ENCODE assay signal across 21 cellular contexts in the genomic region with DNA sequence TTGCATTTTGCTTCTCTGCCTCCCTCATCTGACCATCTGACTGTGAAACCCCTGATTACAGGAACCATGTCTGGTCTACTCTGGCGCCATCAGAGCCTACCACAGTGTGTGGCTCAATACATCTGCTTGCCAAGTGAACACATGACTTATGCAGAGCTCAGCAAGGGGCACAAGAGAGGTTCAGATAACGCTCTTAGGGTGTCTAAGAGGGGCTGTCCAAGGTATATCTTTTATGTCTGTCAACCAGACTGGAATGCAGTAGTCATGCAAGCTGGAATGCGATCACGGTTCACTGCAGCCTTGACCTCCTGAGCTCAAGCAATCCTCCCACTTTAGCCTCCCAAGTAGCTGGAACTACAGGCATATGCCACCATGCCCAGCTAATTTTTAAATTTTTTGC. TPM values are rescaled to one million over a fixed set of nuclear protein-coding genes. Genes with fewer than 3 reads are reported as not detected.
DNase-seq lines count a peak whose midpoint lies in the region; ATAC-seq, FAIRE-seq and TF ChIP-seq lines count a peak whose summit lies in the region.
"Had no signal": no experiment of that assay in that cellular context is flagged by ENCODE, and none has a peak within 500 bp of the region (broad histone marks: within the 10 kb centered on the region; RNA-seq: fewer than 3 reads in every experiment).

No MANE protein-coding gene starts in this region.

- no peaks in the 10 kb centered on the region for H3K36me3 Mint-ChIP-seq in activated CD8-positive, alpha-beta memory T cell treated with anti-CD3 and anti-CD28 coated beads, Interleukin-2, amount 10 ng/mL, durations not matched to agents 7 days and 5 days
- H3K36me3 Mint-ChIP-seq in stimulated activated memory B cell treated with anti-CD40 and anti-IgM and Interleukin-4, amounts not matched to agents 10 μg/mL and 1 μg/mL and 100 μg/mL, for 72 hours = no peaks in the 10 kb centered on the region
- H3K36me3 Mint-ChIP-seq: CD8-positive, alpha-beta memory T cell had no signal

- H3K27me3 Mint-ChIP-seq in activated CD8-positive, alpha-beta memory T cell treated with anti-CD3 and anti-CD28 coated beads, Interleukin-2, amount 10 ng/mL, durations not matched to agents 7 days and 5 days = no peaks in the 10 kb centered on the region
- H3K27me3 Mint-ChIP-seq in stimulated activated memory B cell treated with anti-CD40 and anti-IgM and Interleukin-4, amounts not matched to agents 10 μg/mL and 1 μg/mL and 100 μg/mL, for 72 hours = no peaks in the 10 kb centered on the region
- H3K27me3 Mint-ChIP-seq: activated CD8-positive, alpha-beta T cell treated with anti-CD3 and anti-CD28 coated beads for 36 hours; activated T-helper 17 cell treated with anti-CD3 and anti-CD28 coated beads, Interleukin-2, amount 50 U/mL, for 72 hours; CD8-positive, alpha-beta memory T cell had no signal

- CTCF ChIA-PET in activated CD8-positive, alpha-beta memory T cell treated with anti-CD3 and anti-CD28 coated beads, Interleukin-2, amount 10 ng/mL, durations not matched to agents 7 days and 5 days (lab: Charles Lee) = interaction anchor here (0.9 to 9.5 kb wide), 3 partner anchors 10 to 142 kb away, joined by 3 to 122 read pairs (median 53); a partner anchor contains a TSS

- H3K36me3 ChIP-seq in upper lobe of right lung = no peaks in the 10 kb centered on the region
- H3K36me3 ChIP-seq: ovary, transverse colon had no signal

- H3K4me1 Mint-ChIP-seq in activated CD8-positive, alpha-beta memory T cell treated with anti-CD3 and anti-CD28 coated beads, Interleukin-2, amount 10 ng/mL, durations not matched to agents 7 days and 5 days = peaks cover 53% of the 10 kb centered on the region
- peaks cover 16% of the 10 kb centered on the region for H3K4me1 Mint-ChIP-seq in stimulated activated memory B cell treated with anti-CD40 and anti-IgM and Interleukin-4, amounts not matched to agents 10 μg/mL and 1 μg/mL and 100 μg/mL, for 72 hours

- peak overlapping the region; percentile 17 for H3K27ac Mint-ChIP-seq in activated CD8-positive, alpha-beta memory T cell treated with anti-CD3 and anti-CD28 coated beads, Interleukin-2, amount 10 ng/mL, durations not matched to agents 7 days and 5 days
- no peak overlapping the region for H3K27ac Mint-ChIP-seq in stimulated activated memory B cell treated with anti-CD40 and anti-IgM and Interleukin-4, amounts not matched to agents 10 μg/mL and 1 μg/mL and 100 μg/mL, for 72 hours
- H3K27ac Mint-ChIP-seq: activated CD8-positive, alpha-beta T cell treated with anti-CD3 and anti-CD28 coated beads for 36 hours had no signal

- no peak for DNase-seq in activated CD8-positive, alpha-beta memory T cell treated with anti-CD3 and anti-CD28 coated beads, Interleukin-2, amount 10 ng/mL, durations not matched to agents 7 days and 5 days
- DNase-seq in activated CD8-positive, alpha-beta memory T cell treated with anti-CD3 and anti-CD28 coated beads, Interleukin-2, amount 50 U/mL, for 4 hours = no peak
- peak; percentile 99 for DNase-seq in RCC 7860 (ENCODE audit: low spot score)
- no peak for DNase-seq in epithelial cell of prostate (ENCODE audit: low read depth, low spot score)
- no peak for DNase-seq in upper lobe of right lung
- DNase-seq in foreskin keratinocyte = no peak
- DNase-seq in DMS 273 treated with DMSO at 0.1 percent for 48 hours (lab: John Stamatoyannopoulos, UW) = no peak
- DNase-seq: activated CD8-positive, alpha-beta T cell treated with anti-CD3 and anti-CD28 coated beads for 36 hours; amygdala; CD8-positive, alpha-beta memory T cell; dorsolateral prefrontal cortex; hypothalamus; left cardiac atrium; NCI-H1930; NCI-H510A; ovary; stimulated activated naive CD4-positive, alpha-beta T cell; transverse colon had no signal

- intact Hi-C loops in upper lobe of right lung (cut with DNase I) = no loop called here

- no peak overlapping the region for H3K4me3 ChIP-seq in upper lobe of right lung
- H3K4me3 ChIP-seq: dorsolateral prefrontal cortex, ovary, SK-N-MC, transverse colon had no signal

- ATAC-seq in activated CD8-positive, alpha-beta memory T cell treated with anti-CD3 and anti-CD28 coated beads, Interleukin-2, amount 10 ng/mL, durations not matched to agents 7 days and 5 days = no peak
- peak; percentile 36 for ATAC-seq in upper lobe of right lung
- no peak for ATAC-seq in stimulated activated memory B cell treated with anti-CD40 and anti-IgM and Interleukin-4, amounts not matched to agents 10 μg/mL and 1 μg/mL and 100 μg/mL, for 72 hours
- no peak for ATAC-seq in foreskin keratinocyte
- ATAC-seq: activated CD8-positive, alpha-beta T cell treated with anti-CD3 and anti-CD28 coated beads for 36 hours; activated T-helper 17 cell treated with anti-CD3 and anti-CD28 coated beads, Interleukin-2, amount 50 U/mL, for 72 hours; left cardiac atrium had no signal

- H3K4me1 ChIP-seq in upper lobe of right lung = peaks cover 10% of the 10 kb centered on the region
- peaks cover 25% of the 10 kb centered on the region for H3K4me1 ChIP-seq in foreskin keratinocyte

- H3K9me3 ChIP-seq in upper lobe of right lung = no peaks in the 10 kb centered on the region
- H3K9me3 ChIP-seq: ovary, transverse colon had no signal

- H3K27me3 ChIP-seq in upper lobe of right lung (no peaks in the 10 kb centered on the region), foreskin keratinocyte (no peaks in the 10 kb centered on the region)
- H3K27me3 ChIP-seq: dorsolateral prefrontal cortex, ovary, transverse colon had no signal

- H3K27ac ChIP-seq in epithelial cell of prostate (peak overlapping the region; percentile 95), upper lobe of right lung (no peak overlapping the region), foreskin keratinocyte (no peak overlapping the region)
- H3K27ac ChIP-seq: dorsolateral prefrontal cortex, ovary, SK-N-MC, transverse colon had no signal

- TF ChIP-seq CTCF in upper lobe of right lung (IDR thresholded peaks at IDR 0.05) = no peak
- no peak for TF ChIP-seq CTCF in foreskin keratinocyte (conservative IDR thresholded peaks at IDR 0.05)

- H3K4me3 Mint-ChIP-seq in activated CD8-positive, alpha-beta memory T cell treated with anti-CD3 and anti-CD28 coated beads, Interleukin-2, amount 10 ng/mL, durations not matched to agents 7 days and 5 days = no peak overlapping the region
- no peak overlapping the region for H3K4me3 Mint-ChIP-seq in stimulated activated memory B cell treated with anti-CD40 and anti-IgM and Interleukin-4, amounts not matched to agents 10 μg/mL and 1 μg/mL and 100 μg/mL, for 72 hours
- H3K4me3 Mint-ChIP-seq: activated CD8-positive, alpha-beta T cell treated with anti-CD3 and anti-CD28 coated beads for 36 hours; activated T-helper 17 cell treated with anti-CD3 and anti-CD28 coated beads, Interleukin-2, amount 50 U/mL, for 72 hours; CD8-positive, alpha-beta memory T cell had no signal

- H3K9me3 Mint-ChIP-seq in activated CD8-positive, alpha-beta memory T cell treated with anti-CD3 and anti-CD28 coated beads, Interleukin-2, amount 10 ng/mL, durations not matched to agents 7 days and 5 days (ENCODE audit: low read depth) = no peaks in the 10 kb centered on the region
- H3K9me3 Mint-ChIP-seq in stimulated activated memory B cell treated with anti-CD40 and anti-IgM and Interleukin-4, amounts not matched to agents 10 μg/mL and 1 μg/mL and 100 μg/mL, for 72 hours = no peaks in the 10 kb centered on the region
- H3K9me3 Mint-ChIP-seq: activated CD8-positive, alpha-beta T cell treated with anti-CD3 and anti-CD28 coated beads for 36 hours; CD8-positive, alpha-beta memory T cell had no signal

- peak; percentile 96 for FAIRE-seq in RCC 7860 (lab: Jason Lieb, UNC)

RNA-seq across cellular contexts. Expression of a gene that starts 10.3 kb away (rescaled TPM):
- total RNA-seq in activated CD8-positive, alpha-beta memory T cell treated with anti-CD3 and anti-CD28 coated beads, Interleukin-2, amount 10 ng/mL, durations not matched to agents 7 days and 5 days = 10 to 100 TPM; 30.7 to 38.1 TPM
- 23.7 TPM for total RNA-seq in upper lobe of right lung
- 32.7 and 40.1 TPM in 2 replicates for total RNA-seq in foreskin keratinocyte
- 23.7 and 27.7 TPM in 2 replicates for polyA plus RNA-seq in foreskin keratinocyte

RNA-seq across cellular contexts. Expression of a gene that starts 14.6 kb away (rescaled TPM):
- 100 to 1,000 TPM; 459 to 582 TPM for total RNA-seq in activated CD8-positive, alpha-beta memory T cell treated with anti-CD3 and anti-CD28 coated beads, Interleukin-2, amount 10 ng/mL, durations not matched to agents 7 days and 5 days
- total RNA-seq in upper lobe of right lung = 139 TPM
- 520 and 546 TPM in 2 replicates for total RNA-seq in foreskin keratinocyte
- polyA plus RNA-seq in foreskin keratinocyte = 438 and 526 TPM in 2 replicates

RNA-seq across cellular contexts. Expression of a gene that starts 34.4 kb away (rescaled TPM):
- 10 to 100 TPM; 49.5 to 56.8 TPM for total RNA-seq in activated CD8-positive, alpha-beta memory T cell treated with anti-CD3 and anti-CD28 coated beads, Interleukin-2, amount 10 ng/mL, durations not matched to agents 7 days and 5 days
- 27.0 TPM for total RNA-seq in upper lobe of right lung
- total RNA-seq in foreskin keratinocyte = 50.6 and 50.9 TPM in 2 replicates
- polyA plus RNA-seq in foreskin keratinocyte = 58.7 and 58.9 TPM in 2 replicates

RNA-seq across cellular contexts. Expression of a gene that starts 34.6 kb away (rescaled TPM):
- total RNA-seq in activated CD8-positive, alpha-beta memory T cell treated with anti-CD3 and anti-CD28 coated beads, Interleukin-2, amount 10 ng/mL, durations not matched to agents 7 days and 5 days = 10 to 100 TPM; 33.1 to 42.4 TPM
- total RNA-seq in upper lobe of right lung (63.2 TPM), foreskin keratinocyte (78.9 and 85.5 TPM in 2 replicates)
- polyA plus RNA-seq in foreskin keratinocyte = 79.1 and 85.9 TPM in 2 replicates
